ENCODE assay signal across 21 cellular contexts in genomic region chr10:32793033-32793432, GRCh38.
"Had no signal": no experiment of that assay in that cellular context is flagged by ENCODE, and none has a peak within 500 bp of the region (broad histone marks: within the 10 kb centered on the region; RNA-seq: fewer than 3 reads in every experiment).

No MANE protein-coding gene starts in this region.

- H3K4me3 Mint-ChIP-seq: naive thymus-derived CD8-positive, alpha-beta T cell had no signal

- H3K36me3 ChIP-seq: esophagus squamous epithelium, heart left ventricle, sigmoid colon, stomach, thoracic aorta, transverse colon had no signal

- H3K4me1 Mint-ChIP-seq: naive thymus-derived CD8-positive, alpha-beta T cell had no signal

- H3K9me3 ChIP-seq: esophagus squamous epithelium, mucosa of descending colon, sigmoid colon, stomach, thoracic aorta, transverse colon had no signal

- H3K4me1 ChIP-seq: esophagus squamous epithelium, heart left ventricle, sigmoid colon, transverse colon had no signal

- H3K27ac ChIP-seq: dorsolateral prefrontal cortex, epithelial cell of prostate, esophagus squamous epithelium, heart left ventricle, sigmoid colon, stomach, thoracic aorta, transverse colon had no signal

- DNase-seq: cortex of kidney; dorsolateral prefrontal cortex; effector CD8-positive, alpha-beta T cell; esophagus squamous epithelium; foreskin melanocyte; heart left ventricle; hippocampal formation; islet precursor cell; mucosa of descending colon; naive thymus-derived CD8-positive, alpha-beta T cell; posterior cingulate gyrus; sigmoid colon; small intestine; stimulated activated CD4-positive, alpha-beta T cell treated with anti-CD3 and anti-CD28 coated beads, Interleukin-12 subunit alpha, Interleukin-12 subunit beta, amount 100 ng/mL, for 4 hours; stimulated activated naive CD4-positive, alpha-beta T cell; stomach; substantia nigra; transverse colon had no signal

- H3K27me3 Mint-ChIP-seq: naive thymus-derived CD8-positive, alpha-beta T cell had no signal

- ATAC-seq: heart left ventricle; left lobe of liver; mucosa of descending colon; naive thymus-derived CD8-positive, alpha-beta T cell had no signal

- H3K4me3 ChIP-seq: dorsolateral prefrontal cortex, esophagus squamous epithelium, heart left ventricle, mucosa of descending colon, sigmoid colon, stomach, thoracic aorta, transverse colon had no signal

- H3K27me3 ChIP-seq: dorsolateral prefrontal cortex, esophagus squamous epithelium, heart left ventricle, sigmoid colon, stomach, transverse colon had no signal
